In the genomic region with DNA sequence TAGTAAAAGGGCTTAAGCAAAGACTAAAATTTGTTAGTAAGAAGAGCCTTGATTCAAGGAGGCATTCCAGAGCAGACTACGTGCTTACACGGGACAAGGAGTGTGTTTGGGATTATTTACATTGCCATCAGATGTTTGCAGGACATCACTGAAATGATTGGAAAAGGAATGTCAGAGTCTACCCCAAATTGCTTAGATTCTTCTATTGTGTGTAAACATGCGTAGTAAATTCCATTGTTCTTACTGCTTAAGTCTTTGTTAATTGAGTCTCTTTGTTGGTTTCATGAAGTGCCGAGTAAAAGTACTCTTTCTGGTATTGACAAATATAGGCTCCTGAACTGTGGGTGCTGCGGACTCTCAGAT, we compare ENCODE assay signal across 1 cellular context.
TF ChIP-seq lines count a peak whose summit lies in the region.

No MANE protein-coding gene starts in this region.

TF ChIP-seq in GM23338, 12 proteins besides CTCF, POLR2A, EP300 and RAD21 (continued from another document):
- TF ChIP-seq ZNF462 (CRISPR knock-in tag; IDR thresholded peaks at IDR 0.05), result no peak
- TF ChIP-seq, protein P1, sequence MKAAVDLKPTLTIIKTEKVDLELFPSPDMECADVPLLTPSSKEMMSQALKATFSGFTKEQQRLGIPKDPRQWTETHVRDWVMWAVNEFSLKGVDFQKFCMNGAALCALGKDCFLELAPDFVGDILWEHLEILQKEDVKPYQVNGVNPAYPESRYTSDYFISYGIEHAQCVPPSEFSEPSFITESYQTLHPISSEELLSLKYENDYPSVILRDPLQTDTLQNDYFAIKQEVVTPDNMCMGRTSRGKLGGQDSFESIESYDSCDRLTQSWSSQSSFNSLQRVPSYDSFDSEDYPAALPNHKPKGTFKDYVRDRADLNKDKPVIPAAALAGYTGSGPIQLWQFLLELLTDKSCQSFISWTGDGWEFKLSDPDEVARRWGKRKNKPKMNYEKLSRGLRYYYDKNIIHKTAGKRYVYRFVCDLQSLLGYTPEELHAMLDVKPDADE (IDR thresholded peaks at IDR 0.05), result no peak
- TF ChIP-seq EZH2phosphoT487 (IDR thresholded peaks at IDR 0.05; ENCODE audit: unreplicated experiment), result no peak
- TF ChIP-seq NANOG (IDR thresholded peaks at IDR 0.05; ENCODE audit: borderline replicate concordance), result no peak
- TF ChIP-seq, protein P2, sequence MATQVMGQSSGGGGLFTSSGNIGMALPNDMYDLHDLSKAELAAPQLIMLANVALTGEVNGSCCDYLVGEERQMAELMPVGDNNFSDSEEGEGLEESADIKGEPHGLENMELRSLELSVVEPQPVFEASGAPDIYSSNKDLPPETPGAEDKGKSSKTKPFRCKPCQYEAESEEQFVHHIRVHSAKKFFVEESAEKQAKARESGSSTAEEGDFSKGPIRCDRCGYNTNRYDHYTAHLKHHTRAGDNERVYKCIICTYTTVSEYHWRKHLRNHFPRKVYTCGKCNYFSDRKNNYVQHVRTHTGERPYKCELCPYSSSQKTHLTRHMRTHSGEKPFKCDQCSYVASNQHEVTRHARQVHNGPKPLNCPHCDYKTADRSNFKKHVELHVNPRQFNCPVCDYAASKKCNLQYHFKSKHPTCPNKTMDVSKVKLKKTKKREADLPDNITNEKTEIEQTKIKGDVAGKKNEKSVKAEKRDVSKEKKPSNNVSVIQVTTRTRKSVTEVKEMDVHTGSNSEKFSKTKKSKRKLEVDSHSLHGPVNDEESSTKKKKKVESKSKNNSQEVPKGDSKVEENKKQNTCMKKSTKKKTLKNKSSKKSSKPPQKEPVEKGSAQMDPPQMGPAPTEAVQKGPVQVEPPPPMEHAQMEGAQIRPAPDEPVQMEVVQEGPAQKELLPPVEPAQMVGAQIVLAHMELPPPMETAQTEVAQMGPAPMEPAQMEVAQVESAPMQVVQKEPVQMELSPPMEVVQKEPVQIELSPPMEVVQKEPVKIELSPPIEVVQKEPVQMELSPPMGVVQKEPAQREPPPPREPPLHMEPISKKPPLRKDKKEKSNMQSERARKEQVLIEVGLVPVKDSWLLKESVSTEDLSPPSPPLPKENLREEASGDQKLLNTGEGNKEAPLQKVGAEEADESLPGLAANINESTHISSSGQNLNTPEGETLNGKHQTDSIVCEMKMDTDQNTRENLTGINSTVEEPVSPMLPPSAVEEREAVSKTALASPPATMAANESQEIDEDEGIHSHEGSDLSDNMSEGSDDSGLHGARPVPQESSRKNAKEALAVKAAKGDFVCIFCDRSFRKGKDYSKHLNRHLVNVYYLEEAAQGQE (IDR thresholded peaks at IDR 0.05; ENCODE audit: unreplicated experiment), result no peak
- TF ChIP-seq STAT1 (IDR thresholded peaks at IDR 0.05; ENCODE audit: unreplicated experiment), result no peak
- no peak for TF ChIP-seq ZNF331 (CRISPR knock-in tag; IDR thresholded peaks at IDR 0.05; ENCODE audit: low read depth)
- TF ChIP-seq ZNF114 (CRISPR knock-in tag; IDR thresholded peaks at IDR 0.05), result no peak
- TF ChIP-seq JUNB (IDR thresholded peaks at IDR 0.05; ENCODE audit: unreplicated experiment), result no peak
- no peak for TF ChIP-seq POLR2AphosphoS5 (IDR thresholded peaks at IDR 0.05; ENCODE audit: low read depth)
TF ChIP-seq in GM23338: peak in this region for 0.
